ENCODE assay signal across 23 cellular contexts in genomic region chr22:33562484-33562883, GRCh38.
"Had no signal": no experiment of that assay in that cellular context is flagged by ENCODE, and none has a peak within 500 bp of the region (broad histone marks: within the 10 kb centered on the region; RNA-seq: fewer than 3 reads in every experiment).

No MANE protein-coding gene starts in this region.

- DNase-seq: activated CD4-positive, alpha-beta T cell treated with anti-CD3 and anti-CD28 coated beads for 36 hours; activated CD4-positive, alpha-beta T cell treated with anti-CD3 and anti-CD28 coated beads, Interleukin-2, amount 50 U/mL, for 4 hours; activated CD4-positive, CD25-positive, alpha-beta regulatory T cell; activated naive CD4-positive, alpha-beta T cell; activated T-cell treated with anti-CD3 and anti-CD28 coated beads for 4 hours; activated T-cell treated with anti-CD3 and anti-CD28 coated beads, Interleukin-2, amount 50 U/mL, for 72 hours; colonic mucosa; effector CD8-positive, alpha-beta T cell; glutamatergic neuron; hypothalamus; immature natural killer cell; kidney; lower lobe of right lung; mesenchymal stem cell; right lobe of liver; stimulated activated CD4-positive, alpha-beta T cell treated with anti-CD3 and anti-CD28 coated beads, Interleukin-2, amount 100 ng/mL, for 48 hours; stimulated activated naive CD8-positive, alpha-beta T cell treated with anti-CD3 and anti-CD28 coated beads, Interleukin-15, Interleukin-2, amounts not matched to agents 100 U/mL and 50 U/mL, for 24 hours; testis; transverse colon had no signal

- H3K27ac Mint-ChIP-seq: activated CD4-positive, alpha-beta T cell treated with anti-CD3 and anti-CD28 coated beads for 36 hours; activated naive CD4-positive, alpha-beta T cell treated with anti-CD3 and anti-CD28 coated beads, Interleukin-2, amount 50 U/mL, for 72 hours; activated T-cell treated with anti-CD3 and anti-CD28 coated beads, Interleukin-2, amount 50 U/mL, for 72 hours; immature natural killer cell; natural killer cell treated with Interleukin-12 subunit alpha and Interleukin-12 subunit beta and Interleukin-15 and Interleukin-18, amount 100 ng/mL, for 72 hours; T-helper 2 cell treated with Interferon-gamma antibody and Interleukin-4, amounts not matched to agents 5 μg/mL and 100 μg/mL, for 36 hours had no signal

- H3K4me1 ChIP-seq: colonic mucosa, lower lobe of right lung, testis had no signal

- H3K4me3 Mint-ChIP-seq: activated CD4-positive, alpha-beta T cell treated with anti-CD3 and anti-CD28 coated beads for 36 hours; activated T-cell treated with anti-CD3 and anti-CD28 coated beads, Interleukin-2, amount 50 U/mL, for 72 hours; immature natural killer cell; natural killer cell treated with Interleukin-12 subunit alpha and Interleukin-12 subunit beta and Interleukin-15 and Interleukin-18, amount 100 ng/mL, for 72 hours; T-helper 2 cell treated with Interferon-gamma antibody and Interleukin-4, amounts not matched to agents 5 μg/mL and 100 μg/mL, for 36 hours had no signal

- H3K36me3 Mint-ChIP-seq: natural killer cell treated with Interleukin-12 subunit alpha and Interleukin-12 subunit beta and Interleukin-15 and Interleukin-18, amount 100 ng/mL, for 72 hours had no signal

- H3K27me3 ChIP-seq: colonic mucosa, right lobe of liver, testis, transverse colon had no signal

- H3K9me3 ChIP-seq: colonic mucosa, lower lobe of right lung, right lobe of liver, testis, transverse colon had no signal

- H3K36me3 ChIP-seq: colonic mucosa, lower lobe of right lung, right lobe of liver, transverse colon had no signal

- H3K4me3 ChIP-seq: colonic mucosa, lower lobe of right lung, right lobe of liver, testis, transverse colon had no signal

- ATAC-seq: activated CD4-positive, alpha-beta T cell treated with anti-CD3 and anti-CD28 coated beads for 36 hours; activated naive CD4-positive, alpha-beta T cell treated with anti-CD3 and anti-CD28 coated beads, Interleukin-2, amount 50 U/mL, for 72 hours; activated T-cell treated with anti-CD3 and anti-CD28 coated beads, Interleukin-2, amount 50 U/mL, for 72 hours; lower lobe of right lung; natural killer cell treated with Interleukin-12 subunit alpha and Interleukin-12 subunit beta and Interleukin-15 and Interleukin-18, amount 100 ng/mL, for 72 hours; stimulated activated naive CD8-positive, alpha-beta T cell treated with anti-CD3 and anti-CD28 coated beads, Interleukin-15, Interleukin-2, amounts not matched to agents 100 U/mL and 50 U/mL, for 24 hours had no signal

- H3K27ac ChIP-seq: epithelial cell of prostate, lower lobe of right lung, testis had no signal

- H3K27me3 Mint-ChIP-seq: activated CD4-positive, alpha-beta T cell treated with anti-CD3 and anti-CD28 coated beads for 36 hours had no signal
